ENCODE assay signal across 9 cellular contexts in genomic region chr6:127690092-127690491, GRCh38.
DNase-seq lines count a peak whose midpoint lies in the region; ATAC-seq, FAIRE-seq and TF ChIP-seq lines count a peak whose summit lies in the region.
"Had no signal": no experiment of that assay in that cellular context is flagged by ENCODE, and none has a peak within 500 bp of the region (broad histone marks: within the 10 kb centered on the region; RNA-seq: fewer than 3 reads in every experiment).

No MANE protein-coding gene starts in this region.

- CTCF ChIA-PET in PC-3 (lab: Charles Lee): interaction anchor here (0.5 to 1.2 kb wide), 5 partner anchors 48 to 1076 kb away, joined by 3 to 5 read pairs (median 3); no protein-coding TSS in a partner anchor

- no peaks in the 10 kb centered on the region for H3F3A ChIP-seq in PC-3 (ENCODE audit: low read length, unreplicated experiment)

- H3K79me2 ChIP-seq in PC-3 (ENCODE audit: low read length): no peaks in the 10 kb centered on the region

- intact Hi-C loops in heart right ventricle (cut with DNase I) (no loop called here), right cardiac atrium (cut with DNase I) (no loop called here), PC-3 (cut with micrococcal nuclease) (loop anchor here (1.0 to 2.0 kb wide), 3 partner anchors 47 to 136 kb away; no protein-coding TSS in a partner anchor)

- TF ChIP-seq CTCF in heart right ventricle (IDR thresholded peaks at IDR 0.05) (peak in 7 of 9 donors; percentile 19 to 50 (median 30)), PC-3 (conservative IDR thresholded peaks at IDR 0.05; ENCODE audit: low read depth, low read length) (peak; percentile 66), foreskin fibroblast (IDR thresholded peaks at IDR 0.05; ENCODE audit: low read depth, low read length) (peak; percentile 69)

- H3K4me1 ChIP-seq in heart right ventricle (no peaks in the 10 kb centered on the region), right cardiac atrium (ENCODE audit: control insufficient read depth, insufficient read depth, low read length) (no peaks in the 10 kb centered on the region), PC-3 (ENCODE audit: insufficient read depth, low read length) (no peaks in the 10 kb centered on the region)

- POLR2A ChIA-PET in PC-3 (lab: Charles Lee; ENCODE audit: unreplicated experiment): interaction anchor here (0.6 kb wide), 1 partner anchor 158 kb away, joined by 3 read pairs; no protein-coding TSS in a partner anchor

- no peaks in the 10 kb centered on the region for H4K20me1 ChIP-seq in PC-3 (ENCODE audit: low read length)

- H3K9me3 ChIP-seq in heart right ventricle (peaks cover 0 to 8% (median 4%) of the 10 kb centered on the region in 11 donors), right cardiac atrium (ENCODE audit: control insufficient read depth, low read length) (no peaks in the 10 kb centered on the region), PC-3 (ENCODE audit: low read length) (no peaks in the 10 kb centered on the region)

- no TSS peak for BruUV-seq in PC-3 (replicated peaks; lab: Mats Ljungman, UMichigan)

- no peak overlapping the region for H3K4me3 ChIP-seq in heart right ventricle
- H3K4me3 ChIP-seq in right cardiac atrium (ENCODE audit: low read length): no peak overlapping the region
- H3K4me3 ChIP-seq in PC-3 (ENCODE audit: low read length): no peak overlapping the region
- H3K4me3 ChIP-seq in foreskin fibroblast (ENCODE audit: low read depth in 1 of 2, low read length in 2 of 2): no peak overlapping the region

- TF ChIP-seq POLR2A in GM12892 (IDR thresholded peaks at IDR 0.05; ENCODE audit: low read depth, low read length): no peak

- no peak overlapping the region for H3K9ac ChIP-seq in PC-3 (ENCODE audit: low read length)

- H3K27ac ChIP-seq in heart right ventricle (no peak overlapping the region), right cardiac atrium (ENCODE audit: low read length) (no peak overlapping the region), PC-3 (ENCODE audit: low read length) (no peak overlapping the region)

- ATAC-seq in heart right ventricle (no peak), right cardiac atrium (no peak), PC-3 (peak; percentile 37; the same call in 1 of the 2 replicates), GM21360 (IDR thresholded peaks at IDR 0.05; ENCODE audit: unreplicated experiment) (no peak)

- DNase-seq in heart right ventricle (no peak), right cardiac atrium (no peak), PC-3 (peak; percentile 40), foreskin fibroblast (peak; percentile 13 to 60), urothelium cell line (ENCODE audit: low spot score) (peak; percentile 8), GM12892 (ENCODE audit: insufficient read length) (no peak), RPMI8226 (no peak)
- DNase-seq: activated CD8-positive, alpha-beta memory T cell treated with anti-CD3 and anti-CD28 coated beads for 24 hours had no signal

- H3K27me3 ChIP-seq in heart right ventricle: no peaks in the 10 kb centered on the region
- H3K27me3 ChIP-seq in right cardiac atrium (ENCODE audit: control insufficient read depth, insufficient read depth): no peaks in the 10 kb centered on the region
- no peaks in the 10 kb centered on the region for H3K27me3 ChIP-seq in PC-3 (ENCODE audit: low read length)

- H3K4me2 ChIP-seq in PC-3 (ENCODE audit: low read length): no peak overlapping the region

- no peak overlapping the region for H2AFZ ChIP-seq in PC-3 (ENCODE audit: low read length)

- no peaks in the 10 kb centered on the region for H3K36me3 ChIP-seq in heart right ventricle
- H3K36me3 ChIP-seq in PC-3 (ENCODE audit: low read depth, low read length): no peaks in the 10 kb centered on the region

- FAIRE-seq in urothelium cell line (lab: Jason Lieb, UNC): no peak
- FAIRE-seq in GM12892 (lab: Jason Lieb, UNC): no peak

- H3K9me2 ChIP-seq in PC-3 (replicated peaks; ENCODE audit: low read length): no peaks in the 10 kb centered on the region

Comparison
In these comparisons a context has a peak if more than half of its experiments do, and no peak if none do; other contexts are left out.
1. DNase-seq: peak in PC-3 (single experiment), foreskin fibroblast (2 of 2) and urothelium cell line (single experiment); none in heart right ventricle (0 of 2), right cardiac atrium (0 of 3), GM12892 (single experiment) and RPMI8226 (single experiment).
2. Peak in every context shown above with its lines, with median percentiles within 50 percentile points of each other: CTCF ChIP-seq.